Comparison of ENCODE assay signal across 23 cellular contexts in genomic region chr14:94542811-94543449, GRCh38. TPM values are rescaled to one million over a fixed set of nuclear protein-coding genes. Genes with fewer than 3 reads are reported as not detected.
DNase-seq lines count a peak whose midpoint lies in the region; TF ChIP-seq lines count a peak whose summit lies in the region.
"Had no signal": no experiment of that assay in that cellular context is flagged by ENCODE, and none has a peak within 500 bp of the region (broad histone marks: within the 10 kb centered on the region; RNA-seq: fewer than 3 reads in every experiment).

No MANE protein-coding gene starts in this region.

- dilution Hi-C loops in mammary epithelial cell (cut with HindIII; ENCODE audit: low sequenced_read_pairs), result no loop called here

- TF ChIP-seq POLR2A in breast epithelium (IDR thresholded peaks at IDR 0.05), result no peak

- H2AFZ ChIP-seq in mammary epithelial cell (ENCODE audit: low read depth, low read length), result peak overlapping the region; percentile 49
- H2AFZ ChIP-seq in trophoblast cell (ENCODE audit: insufficient read depth, low read length, poor library complexity), result no peak overlapping the region

- H2AK5ac ChIP-seq in trophoblast cell (ENCODE audit: low read length), result no peak overlapping the region

- no peak overlapping the region for H2BK12ac ChIP-seq in trophoblast cell (ENCODE audit: low read length)

- 73% methylated on average over 9 of the region's 9 CpGs for WGBS in mammary epithelial cell (ENCODE audit: low coverage, missing lambda C conversion rate)
- no CpG with 5 or more reads among the region's 9 CpGs for WGBS in trophoblast cell (ENCODE audit: extremely low coverage, insufficient coverage, insufficient read length)

- no peaks in the 10 kb centered on the region for H3K79me1 ChIP-seq in trophoblast cell (ENCODE audit: low read length)

- no peak overlapping the region for H4K12ac ChIP-seq in trophoblast cell (ENCODE audit: low read depth, low read length)

- H3K4me1 ChIP-seq in mammary epithelial cell (ENCODE audit: insufficient read depth, low read length) (peaks cover 11% of the 10 kb centered on the region), breast epithelium (no peaks in the 10 kb centered on the region), trophoblast cell (ENCODE audit: control insufficient read depth in 1 of 2, insufficient read depth in 2 of 2, low read length in 2 of 2) (no peaks in the 10 kb centered on the region)
- H3K4me1 ChIP-seq: Caco-2, SJCRH30 had no signal

- no peak overlapping the region for H3K18ac ChIP-seq in trophoblast cell (ENCODE audit: low read length)

- no peak overlapping the region for H4K8ac ChIP-seq in trophoblast cell (ENCODE audit: low read depth, low read length)

- H3K9me3 ChIP-seq in mammary epithelial cell (replicated peaks; ENCODE audit: insufficient read depth, low read length), result no peaks in the 10 kb centered on the region
- H3K9me3 ChIP-seq in breast epithelium, result peaks cover 0 to 4% of the 10 kb centered on the region in 2 donors
- no peaks in the 10 kb centered on the region for H3K9me3 ChIP-seq in trophoblast cell (ENCODE audit: insufficient read depth, low read depth, low read length)
- H3K9me3 ChIP-seq: Caco-2, SJCRH30 had no signal

- TF ChIP-seq CTCF in mammary epithelial cell (conservative IDR thresholded peaks at IDR 0.05 in 1 of 2, IDR thresholded peaks at IDR 0.05 in 1 of 2; ENCODE audit: extremely low read depth in 1 of 2, insufficient read depth in 1 of 2, low read depth in 1 of 2, low read length in 2 of 2) (no peak), breast epithelium (IDR thresholded peaks at IDR 0.05) (no peak), brain microvascular endothelial cell (IDR thresholded peaks at IDR 0.05; ENCODE audit: low read depth, low read length, missing control alignments) (no peak), fibroblast of pulmonary artery (IDR thresholded peaks at IDR 0.05; ENCODE audit: low read length, missing control alignments) (no peak), foreskin fibroblast (IDR thresholded peaks at IDR 0.05; ENCODE audit: low read depth, low read length) (no peak)

- no peak overlapping the region for H3K4me2 ChIP-seq in mammary epithelial cell (ENCODE audit: insufficient read depth, low read depth, low read length)
- H3K4me2 ChIP-seq in trophoblast cell (ENCODE audit: low read length), result no peak overlapping the region

- CTCF ChIA-PET in mammary epithelial cell (lab: Charles Lee; ENCODE audit: low non-redundant PET), result no interaction called here

- no peak for DNase-seq in mammary epithelial cell
- DNase-seq in breast epithelium (ENCODE audit: low spot score in 2 of 2), result no peak
- DNase-seq in brain microvascular endothelial cell, result no peak
- DNase-seq in fibroblast of pulmonary artery (ENCODE audit: low read depth), result peak; percentile 11
- peak; percentile 59 to 76 for DNase-seq in trophoblast cell
- no peak for DNase-seq in NCI-H2107 (lab: John Stamatoyannopoulos, UW)
- DNase-seq in stimulated activated CD4-positive, alpha-beta T cell treated with anti-CD3 and anti-CD28 coated beads, Interleukin-2, amount 100 ng/mL, for 24 hours, result no peak
- no peak for DNase-seq in foreskin fibroblast
- DNase-seq: ACHN; Caco-2; CD4-positive, alpha-beta memory T cell; DMS 273 treated with DMSO at 0.1 percent for 48 hours; DND-41; GOT3; MM.1S; NCI-H1092; NCI-H1436; NCI-H187 treated with DMSO at 0.1 percent for 48 hours; NCI-H510A; SJCRH30 had no signal

- H2BK120ac ChIP-seq in trophoblast cell (ENCODE audit: insufficient read depth, low read length, poor library complexity), result no peak overlapping the region

- H3K27ac ChIP-seq in mammary epithelial cell (ENCODE audit: insufficient read depth, low read depth, low read length) (no peak overlapping the region), breast epithelium (no peak overlapping the region), brain microvascular endothelial cell (peak overlapping the region; percentile 52), trophoblast cell (ENCODE audit: low read depth, low read length) (no peak overlapping the region)
- H3K27ac ChIP-seq: 22Rv1; BLaER1 treated with 17β-estradiol and CSF1 and Interleukin-3, amounts not matched to agents 10 nM and 100 nM; SJCRH30 had no signal

- H3K36me3 ChIP-seq in mammary epithelial cell (ENCODE audit: insufficient read depth, low read length), result no peaks in the 10 kb centered on the region
- H3K36me3 ChIP-seq in breast epithelium, result no peaks in the 10 kb centered on the region
- no peaks in the 10 kb centered on the region for H3K36me3 ChIP-seq in brain microvascular endothelial cell (replicated peaks)
- no peaks in the 10 kb centered on the region for H3K36me3 ChIP-seq in trophoblast cell (ENCODE audit: control insufficient read depth in 1 of 2, insufficient read depth in 2 of 2, low read length in 2 of 2)
- H3K36me3 ChIP-seq: BLaER1 treated with 17β-estradiol and CSF1 and Interleukin-3, amounts not matched to agents 10 nM and 100 nM; SJCRH30 had no signal

- H3K9ac ChIP-seq in mammary epithelial cell (ENCODE audit: insufficient read depth, low read length), result no peak overlapping the region
- H3K9ac ChIP-seq in trophoblast cell (ENCODE audit: low read length), result no peak overlapping the region
- H3K9ac ChIP-seq: BLaER1 treated with 17β-estradiol and CSF1 and Interleukin-3, amounts not matched to agents 10 nM and 100 nM had no signal

- no peaks in the 10 kb centered on the region for H3K27me3 ChIP-seq in mammary epithelial cell (ENCODE audit: insufficient read depth, low read length)
- H3K27me3 ChIP-seq in breast epithelium, result no peaks in the 10 kb centered on the region
- no peaks in the 10 kb centered on the region for H3K27me3 ChIP-seq in brain microvascular endothelial cell (replicated peaks)
- H3K27me3 ChIP-seq in trophoblast cell (ENCODE audit: insufficient read depth, low read length), result no peaks in the 10 kb centered on the region
- H3K27me3 ChIP-seq: BLaER1 treated with 17β-estradiol and CSF1 and Interleukin-3, amounts not matched to agents 10 nM and 100 nM had no signal

- H3K79me2 ChIP-seq in mammary epithelial cell (ENCODE audit: insufficient read depth, low read length), result no peaks in the 10 kb centered on the region
- H3K79me2 ChIP-seq in trophoblast cell (ENCODE audit: control insufficient read depth, insufficient read depth, low read length, poor library complexity), result no peaks in the 10 kb centered on the region

- no peak overlapping the region for H3K4me3 ChIP-seq in mammary epithelial cell (replicated peaks in 1 of 3; ENCODE audit: insufficient read depth in 1 of 3, low read depth in 2 of 3, low read length in 3 of 3)
- H3K4me3 ChIP-seq in breast epithelium, result no peak overlapping the region
- H3K4me3 ChIP-seq in brain microvascular endothelial cell (ENCODE audit: low read depth, low read length), result no peak overlapping the region
- H3K4me3 ChIP-seq in fibroblast of pulmonary artery (replicated peaks; ENCODE audit: low read depth, low read length), result no peak overlapping the region
- H3K4me3 ChIP-seq in trophoblast cell (ENCODE audit: low read depth, low read length), result no peak overlapping the region
- H3K4me3 ChIP-seq in foreskin fibroblast (ENCODE audit: low read depth in 1 of 2, low read length in 2 of 2), result no peak overlapping the region
- H3K4me3 ChIP-seq: BLaER1 treated with 17β-estradiol and CSF1 and Interleukin-3, amounts not matched to agents 10 nM and 100 nM; K562; SJCRH30 had no signal

- no peak overlapping the region for H2BK5ac ChIP-seq in trophoblast cell (ENCODE audit: low read depth, low read length, poor library complexity)

- no peaks in the 10 kb centered on the region for H4K20me1 ChIP-seq in mammary epithelial cell (ENCODE audit: insufficient read depth, low read length)
- H4K20me1 ChIP-seq: BLaER1 treated with 17β-estradiol and CSF1 and Interleukin-3, amounts not matched to agents 10 nM and 100 nM had no signal

- BruUV-seq in mammary epithelial cell (replicated peaks; lab: Mats Ljungman, UMichigan), result no TSS peak

- H4K91ac ChIP-seq in trophoblast cell (ENCODE audit: low read depth, low read length), result no peak overlapping the region

- in situ Hi-C loops in mammary epithelial cell (cut with MboI; ENCODE audit: low sequenced_read_pairs in 2 of 2), result loop anchor here in 1 of 2 donors (10.0 kb wide), 1 partner anchor 108 kb away; no protein-coding TSS in a partner anchor
- in situ Hi-C loops in brain microvascular endothelial cell (cut with HindIII; ENCODE audit: low pct_ligation_motif_present, low sequenced_read_pairs), result no loop called here

- H3K14ac ChIP-seq in trophoblast cell (ENCODE audit: low read length), result no peak overlapping the region

- no peak overlapping the region for H3K23ac ChIP-seq in trophoblast cell (ENCODE audit: low read length)

- H3K4ac ChIP-seq in trophoblast cell (ENCODE audit: low read depth, low read length), result no peak overlapping the region

- intact Hi-C loops in mammary epithelial cell (cut with micrococcal nuclease) (no loop called here), breast epithelium (cut with DNase I; ENCODE audit: low total_unique reads) (no loop called here)

RNA-seq across cellular contexts. Expression of gene SERPINA4, which starts 18.3 kb away (rescaled TPM):
- total RNA-seq in mammary epithelial cell, result not detected
- polyA plus RNA-seq in mammary epithelial cell, result not detected
- not detected for polyA minus RNA-seq in mammary epithelial cell
- total RNA-seq in breast epithelium, result not detected
- polyA plus RNA-seq in trophoblast cell (2013), result 0.03 TPM in 2 replicates
- total RNA-seq: CD4-positive, alpha-beta memory T cell; K562; SJCRH30 had no signal
- polyA plus RNA-seq: CD4-positive, alpha-beta memory T cell; K562 had no signal

RNA-seq across cellular contexts. Expression of gene SERPINA12, which starts 33.7 kb away (rescaled TPM):
- not detected for total RNA-seq in mammary epithelial cell
- polyA plus RNA-seq in mammary epithelial cell, result not detected
- not detected for polyA minus RNA-seq in mammary epithelial cell
- not detected for total RNA-seq in breast epithelium
- not detected in 2 replicates for polyA plus RNA-seq in trophoblast cell (2013)
- total RNA-seq: Caco-2; CD4-positive, alpha-beta memory T cell; K562; SJCRH30 had no signal
- polyA plus RNA-seq: CD4-positive, alpha-beta memory T cell; K562 had no signal

RNA-seq across cellular contexts. Expression of gene SERPINA5, which starts 38.3 kb away (rescaled TPM):
- total RNA-seq in mammary epithelial cell (1 to 10 TPM in 1 of 2 donors, not detected in 1; 1.7 TPM), breast epithelium (10 to 100 TPM in 2 of 3 donors, 1 to 10 TPM in 1; 4.3 to 32.9 (median 20.6) TPM)
- polyA plus RNA-seq in mammary epithelial cell, result 0.22 TPM
- polyA minus RNA-seq in mammary epithelial cell, result not detected
- 0.57 and 0.78 TPM in 2 replicates for polyA plus RNA-seq in trophoblast cell (2013)
- total RNA-seq: CD4-positive, alpha-beta memory T cell had no signal
- polyA plus RNA-seq: CD4-positive, alpha-beta memory T cell; K562 had no signal

Comparison
In these comparisons a context has a peak if more than half of its experiments do, and no peak if none do; other contexts are left out.
1. DNase-seq: peak in fibroblast of pulmonary artery (single experiment) and trophoblast cell (2 of 2); none in mammary epithelial cell (single experiment), breast epithelium (0 of 2), brain microvascular endothelial cell (single experiment), NCI-H2107 (single experiment), stimulated activated CD4-positive, alpha-beta T cell treated with anti-CD3 and anti-CD28 coated beads, Interleukin-2, amount 100 ng/mL, for 24 hours (0 of 2) and foreskin fibroblast (0 of 2).